ENCODE assay signal across 37 cellular contexts in the genomic region with DNA sequence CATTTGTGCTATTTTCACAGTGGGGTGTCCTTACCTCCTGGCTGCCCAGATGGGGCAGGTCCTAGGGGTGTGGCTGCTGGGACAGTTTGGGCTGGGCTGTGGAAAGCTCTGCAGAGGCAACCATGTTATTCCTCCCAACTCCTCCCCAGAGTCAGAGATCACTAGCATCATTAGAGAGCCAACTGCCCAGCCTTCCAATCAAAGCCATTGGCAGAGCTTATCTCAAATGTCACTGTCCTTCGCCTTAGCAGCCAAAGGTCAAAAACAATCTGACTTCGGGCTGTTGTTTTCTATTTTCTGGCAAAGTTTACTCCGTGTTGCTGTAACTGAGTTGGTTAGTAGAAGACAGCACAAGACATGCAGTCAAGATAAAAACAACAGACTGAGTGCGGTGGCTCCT.
"Had no signal": no experiment of that assay in that cellular context is flagged by ENCODE, and none has a peak within 500 bp of the region (broad histone marks: within the 10 kb centered on the region; RNA-seq: fewer than 3 reads in every experiment).

No MANE protein-coding gene starts in this region.

- H3K36me3 ChIP-seq: ascending aorta, brain microvascular endothelial cell, breast epithelium had no signal

- H3K27ac Mint-ChIP-seq: activated CD4-positive, alpha-beta memory T cell treated with anti-CD3 and anti-CD28 coated beads, Interleukin-2, amount 10 ng/mL, durations not matched to agents 7 days and 5 days; activated CD4-positive, alpha-beta T cell treated with anti-CD3 and anti-CD28 coated beads for 36 hours; activated CD4-positive, alpha-beta T cell treated with anti-CD3 and anti-CD28 coated beads, Interleukin-2, amount 10 ng/mL, durations not matched to agents 7 days and 5 days; activated CD8-positive, alpha-beta memory T cell treated with anti-CD3 and anti-CD28 coated beads, Interleukin-2, amount 10 ng/mL, durations not matched to agents 7 days and 5 days; activated CD8-positive, alpha-beta T cell treated with anti-CD3 and anti-CD28 coated beads, Interleukin-2, amount 10 ng/mL, durations not matched to agents 7 days and 5 days; activated naive CD4-positive, alpha-beta T cell treated with anti-CD3 and anti-CD28 coated beads, Interleukin-2, amount 10 ng/mL, durations not matched to agents 7 days and 5 days; activated naive CD4-positive, alpha-beta T cell treated with anti-CD3 and anti-CD28 coated beads, Interleukin-2, amount 50 U/mL, for 24 hours; activated naive CD8-positive, alpha-beta T cell; activated naive CD8-positive, alpha-beta T cell treated with anti-CD3 and anti-CD28 coated beads, Interleukin-2, amount 10 ng/mL, durations not matched to agents 7 days and 5 days; activated naive CD8-positive, alpha-beta T cell treated with anti-CD3 and anti-CD28 coated beads, Interleukin-2, amount 50 U/mL, for 24 hours; activated T-cell treated with anti-CD3 and anti-CD28 coated beads, Interleukin-2, amount 50 U/mL, for 24 hours; activated T-helper 2 cell treated with anti-CD3 and anti-CD28 coated beads, Interferon-gamma antibody, Interleukin-2, Interleukin-4, amounts not matched to agents 10 μg/mL and 5 μg/mL and 100 μg/mL, durations not matched to agents 14 hours and 24 hours and 36 hours; T-helper 1 cell treated with Interleukin-12 subunit alpha and Interleukin-12 subunit beta and Interleukin-4 antibody, amounts not matched to agents 30 μg/mL and 1 μg/mL, for 36 hours; T-helper 2 cell treated with Interferon-gamma antibody and Interleukin-4, amounts not matched to agents 5 μg/mL and 100 μg/mL, for 36 hours had no signal

- ATAC-seq: activated CD4-positive, alpha-beta T cell treated with anti-CD3 and anti-CD28 coated beads for 36 hours; activated CD4-positive, CD25-positive, alpha-beta regulatory T cell treated with anti-CD3 and anti-CD28 coated beads, Interleukin-2, amount 50 U/mL, for 24 hours; activated CD8-positive, alpha-beta memory T cell treated with anti-CD3 and anti-CD28 coated beads, Interleukin-2, amount 10 ng/mL, durations not matched to agents 7 days and 5 days; activated CD8-positive, alpha-beta T cell treated with anti-CD3 and anti-CD28 coated beads, Interleukin-2, amount 10 ng/mL, durations not matched to agents 7 days and 5 days; activated naive CD8-positive, alpha-beta T cell treated with anti-CD3 and anti-CD28 coated beads, Interleukin-2, amount 50 U/mL, for 24 hours; body of pancreas had no signal

- H3K27me3 Mint-ChIP-seq: activated CD4-positive, alpha-beta T cell treated with anti-CD3 and anti-CD28 coated beads for 36 hours; activated CD4-positive, alpha-beta T cell treated with anti-CD3 and anti-CD28 coated beads, Interleukin-2, amount 10 ng/mL, durations not matched to agents 7 days and 5 days; activated naive CD4-positive, alpha-beta T cell treated with anti-CD3 and anti-CD28 coated beads, Interleukin-2, amount 50 U/mL, for 24 hours; activated naive CD8-positive, alpha-beta T cell; activated T-cell treated with anti-CD3 and anti-CD28 coated beads, Interleukin-2, amount 50 U/mL, for 24 hours had no signal

- FAIRE-seq: TTC549 had no signal

- DNase-seq: activated CD4-positive, alpha-beta memory T cell treated with anti-CD3 and anti-CD28 coated beads, Interleukin-2, amount 10 ng/mL, durations not matched to agents 7 days and 5 days; activated CD4-positive, alpha-beta T cell treated with anti-CD3 and anti-CD28 coated beads for 1 hour; activated CD4-positive, alpha-beta T cell treated with anti-CD3 and anti-CD28 coated beads for 36 hours; activated CD4-positive, alpha-beta T cell treated with anti-CD3 and anti-CD28 coated beads for 48 hours; activated CD4-positive, alpha-beta T cell treated with anti-CD3 and anti-CD28 coated beads, Interleukin-2, amount 10 ng/mL, durations not matched to agents 7 days and 5 days; activated CD4-positive, alpha-beta T cell treated with anti-CD3 and anti-CD28 coated beads, Interleukin-2, amount 50 U/mL, for 48 hours; activated CD4-positive, CD25-positive, alpha-beta regulatory T cell; activated CD8-positive, alpha-beta memory T cell treated with anti-CD3 and anti-CD28 coated beads for 24 hours; activated CD8-positive, alpha-beta memory T cell treated with anti-CD3 and anti-CD28 coated beads, Interleukin-2, amount 10 ng/mL, durations not matched to agents 7 days and 5 days; activated CD8-positive, alpha-beta memory T cell treated with anti-CD3 and anti-CD28 coated beads, Interleukin-2, amount 50 U/mL, for 48 hours; activated CD8-positive, alpha-beta T cell treated with anti-CD3 and anti-CD28 coated beads, Interleukin-2, amount 10 ng/mL, durations not matched to agents 7 days and 5 days; activated effector memory CD4-positive, alpha-beta T cell treated with Interleukin-2 at 50 U/mL for 16 hours; activated gamma-delta T cell; activated naive CD4-positive, alpha-beta T cell treated with anti-CD3 and anti-CD28 coated beads, Interleukin-2, amount 10 ng/mL, durations not matched to agents 7 days and 5 days; activated naive CD4-positive, alpha-beta T cell treated with Interleukin-2 at 50 U/mL for 16 hours; activated naive CD8-positive, alpha-beta T cell treated with anti-CD3 and anti-CD28 coated beads, Interleukin-2, amount 10 ng/mL, durations not matched to agents 7 days and 5 days; activated naive CD8-positive, alpha-beta T cell treated with anti-CD3 and anti-CD28 coated beads, Interleukin-2, amount 50 U/mL, for 24 hours; activated T-cell treated with anti-CD3 and anti-CD28 coated beads, Interleukin-2, amount 50 U/mL, for 24 hours; activated T-cell treated with anti-CD3 and anti-CD28 coated beads, Interleukin-2, amount 50 U/mL, for 48 hours; amygdala; anterior cingulate cortex; body of pancreas; brain microvascular endothelial cell; central memory CD4-positive, alpha-beta T cell; T-helper 1 cell; T-helper 2 cell; T-helper 9 cell had no signal

- H3K4me3 ChIP-seq: ascending aorta, body of pancreas, breast epithelium had no signal

- H3K9me3 ChIP-seq: body of pancreas, breast epithelium had no signal

- H3K4me1 ChIP-seq: ascending aorta, body of pancreas, breast epithelium had no signal

- H3K4me1 Mint-ChIP-seq: activated CD4-positive, alpha-beta memory T cell treated with anti-CD3 and anti-CD28 coated beads, Interleukin-2, amount 10 ng/mL, durations not matched to agents 7 days and 5 days; activated CD4-positive, alpha-beta T cell treated with anti-CD3 and anti-CD28 coated beads for 36 hours; activated CD4-positive, alpha-beta T cell treated with anti-CD3 and anti-CD28 coated beads, Interleukin-2, amount 10 ng/mL, durations not matched to agents 7 days and 5 days; activated CD8-positive, alpha-beta memory T cell treated with anti-CD3 and anti-CD28 coated beads, Interleukin-2, amount 10 ng/mL, durations not matched to agents 7 days and 5 days; activated naive CD4-positive, alpha-beta T cell treated with anti-CD3 and anti-CD28 coated beads, Interleukin-2, amount 10 ng/mL, durations not matched to agents 7 days and 5 days; activated naive CD4-positive, alpha-beta T cell treated with anti-CD3 and anti-CD28 coated beads, Interleukin-2, amount 50 U/mL, for 24 hours; activated naive CD8-positive, alpha-beta T cell treated with anti-CD3 and anti-CD28 coated beads, Interleukin-2, amount 10 ng/mL, durations not matched to agents 7 days and 5 days; activated naive CD8-positive, alpha-beta T cell treated with anti-CD3 and anti-CD28 coated beads, Interleukin-2, amount 50 U/mL, for 24 hours had no signal

- H3K27ac ChIP-seq: ascending aorta, body of pancreas, brain microvascular endothelial cell, breast epithelium, VCaP had no signal

- H3K27me3 ChIP-seq: ascending aorta, body of pancreas, brain microvascular endothelial cell had no signal

- H3K4me3 Mint-ChIP-seq: activated CD4-positive, alpha-beta memory T cell treated with anti-CD3 and anti-CD28 coated beads, Interleukin-2, amount 10 ng/mL, durations not matched to agents 7 days and 5 days; activated CD4-positive, alpha-beta T cell treated with anti-CD3 and anti-CD28 coated beads for 36 hours; activated CD4-positive, alpha-beta T cell treated with anti-CD3 and anti-CD28 coated beads, Interleukin-2, amount 10 ng/mL, durations not matched to agents 7 days and 5 days; activated CD8-positive, alpha-beta memory T cell treated with anti-CD3 and anti-CD28 coated beads, Interleukin-2, amount 10 ng/mL, durations not matched to agents 7 days and 5 days; activated CD8-positive, alpha-beta T cell treated with anti-CD3 and anti-CD28 coated beads, Interleukin-2, amount 10 ng/mL, durations not matched to agents 7 days and 5 days; activated naive CD4-positive, alpha-beta T cell treated with anti-CD3 and anti-CD28 coated beads, Interleukin-2, amount 10 ng/mL, durations not matched to agents 7 days and 5 days; activated naive CD4-positive, alpha-beta T cell treated with anti-CD3 and anti-CD28 coated beads, Interleukin-2, amount 50 U/mL, for 24 hours; activated naive CD8-positive, alpha-beta T cell; activated naive CD8-positive, alpha-beta T cell treated with anti-CD3 and anti-CD28 coated beads, Interleukin-2, amount 10 ng/mL, durations not matched to agents 7 days and 5 days; activated naive CD8-positive, alpha-beta T cell treated with anti-CD3 and anti-CD28 coated beads, Interleukin-2, amount 50 U/mL, for 24 hours; activated T-cell treated with anti-CD3 and anti-CD28 coated beads, Interleukin-2, amount 50 U/mL, for 24 hours; T-helper 1 cell treated with Interleukin-12 subunit alpha and Interleukin-12 subunit beta and Interleukin-4 antibody, amounts not matched to agents 30 μg/mL and 1 μg/mL, for 36 hours; T-helper 2 cell treated with Interferon-gamma antibody and Interleukin-4, amounts not matched to agents 5 μg/mL and 100 μg/mL, for 36 hours had no signal
